In genomic region chr15:72272997-72273352, GRCh38 we compare ENCODE assay signal across 8 cellular contexts. TPM values are rescaled to one million over a fixed set of nuclear protein-coding genes. Genes with fewer than 3 reads are reported as not detected.
DNase-seq lines count a peak whose midpoint lies in the region; ATAC-seq lines count a peak whose summit lies in the region.

No MANE protein-coding gene starts in this region.

- peak overlapping the region; percentile 58 for H3K27ac ChIP-seq in stomach smooth muscle (ENCODE audit: low read length)

- H3K4me3 ChIP-seq in iPS-18c (ENCODE audit: insufficient read depth, low read depth, low read length) (peak overlapping the region; percentile 81; the same call in 1 of the 2 replicates), stomach smooth muscle (ENCODE audit: low read length in 2 of 2) (peak overlapping the region; percentile 65 to 88)

- H3K4me1 Mint-ChIP-seq in T-helper 1 cell treated with Interleukin-12 subunit alpha and Interleukin-12 subunit beta and Interleukin-4 antibody, amounts not matched to agents 30 μg/mL and 1 μg/mL, for 36 hours (ENCODE audit: low read depth) = peaks cover 37% of the 10 kb centered on the region
- H3K4me1 Mint-ChIP-seq in activated T-helper 17 cell treated with anti-CD3 and anti-CD28 coated beads, Interleukin-2, amount 50 U/mL, for 72 hours = peaks cover 19% of the 10 kb centered on the region

- H3K27me3 Mint-ChIP-seq in T-helper 1 cell treated with Interleukin-12 subunit alpha and Interleukin-12 subunit beta and Interleukin-4 antibody, amounts not matched to agents 30 μg/mL and 1 μg/mL, for 36 hours (ENCODE audit: low read depth) = no peaks in the 10 kb centered on the region
- H3K27me3 Mint-ChIP-seq in activated T-helper 17 cell treated with anti-CD3 and anti-CD28 coated beads, Interleukin-2, amount 50 U/mL, for 72 hours = no peaks in the 10 kb centered on the region

- peak; percentile 3 for ATAC-seq in activated T-helper 17 cell treated with anti-CD3 and anti-CD28 coated beads, Interleukin-2, amount 50 U/mL, for 72 hours (replicated peaks)
- ATAC-seq in GM19324 (IDR thresholded peaks at IDR 0.05; ENCODE audit: low FRiP score, unreplicated experiment) (no peak), HG03175 (IDR thresholded peaks at IDR 0.05; ENCODE audit: unreplicated experiment) (no peak)

- H3K4me3 Mint-ChIP-seq in T-helper 1 cell treated with Interleukin-12 subunit alpha and Interleukin-12 subunit beta and Interleukin-4 antibody, amounts not matched to agents 30 μg/mL and 1 μg/mL, for 36 hours = peak overlapping the region; percentile 85
- peak overlapping the region; percentile 93 for H3K4me3 Mint-ChIP-seq in activated T-helper 17 cell treated with anti-CD3 and anti-CD28 coated beads, Interleukin-2, amount 50 U/mL, for 72 hours

- peak overlapping the region; percentile 54 to 66 for H3K9ac ChIP-seq in stomach smooth muscle (ENCODE audit: low read length in 2 of 2)

- no peak for DNase-seq in T-helper 1 cell
- no peak for DNase-seq in SKM-1 treated with dmso at 0.1 percent for 144 hours (lab: John Stamatoyannopoulos, UW; ENCODE audit: unreplicated experiment)

- H3K36me3 Mint-ChIP-seq in T-helper 1 cell treated with Interleukin-12 subunit alpha and Interleukin-12 subunit beta and Interleukin-4 antibody, amounts not matched to agents 30 μg/mL and 1 μg/mL, for 36 hours (ENCODE audit: low read depth) = peaks cover 15% of the 10 kb centered on the region
- H3K36me3 Mint-ChIP-seq in activated T-helper 17 cell treated with anti-CD3 and anti-CD28 coated beads, Interleukin-2, amount 50 U/mL, for 72 hours (ENCODE audit: low read depth) = peaks cover 33% of the 10 kb centered on the region

- peaks cover 3 to 4% of the 10 kb centered on the region in 2 donors for H3K36me3 ChIP-seq in stomach smooth muscle (ENCODE audit: control insufficient read depth in 2 of 2, insufficient read depth in 2 of 2, low read length in 2 of 2)

- H3K9me3 Mint-ChIP-seq in T-helper 1 cell treated with Interleukin-12 subunit alpha and Interleukin-12 subunit beta and Interleukin-4 antibody, amounts not matched to agents 30 μg/mL and 1 μg/mL, for 36 hours = no peaks in the 10 kb centered on the region
- H3K9me3 Mint-ChIP-seq in activated T-helper 17 cell treated with anti-CD3 and anti-CD28 coated beads, Interleukin-2, amount 50 U/mL, for 72 hours = no peaks in the 10 kb centered on the region

- no peaks in the 10 kb centered on the region for H3K27me3 ChIP-seq in stomach smooth muscle (ENCODE audit: control insufficient read depth in 1 of 2, insufficient read depth in 2 of 2, low read length in 2 of 2)

- no peaks in the 10 kb centered on the region for H3K9me3 ChIP-seq in iPS-18c (ENCODE audit: control insufficient read depth, insufficient read depth, low read length)
- no peaks in the 10 kb centered on the region for H3K9me3 ChIP-seq in stomach smooth muscle (ENCODE audit: control insufficient read depth in 2 of 2, low read length in 2 of 2)

- peak overlapping the region; percentile 91 for H3K27ac Mint-ChIP-seq in T-helper 1 cell treated with Interleukin-12 subunit alpha and Interleukin-12 subunit beta and Interleukin-4 antibody, amounts not matched to agents 30 μg/mL and 1 μg/mL, for 36 hours
- H3K27ac Mint-ChIP-seq in activated T-helper 17 cell treated with anti-CD3 and anti-CD28 coated beads, Interleukin-2, amount 50 U/mL, for 72 hours = peak overlapping the region; percentile 93

- peaks cover 8% of the 10 kb centered on the region for H3K4me1 ChIP-seq in stomach smooth muscle (ENCODE audit: control insufficient read depth, insufficient read depth, low read length)

RNA-seq across cellular contexts. Expression of gene PARP6, which starts 0.6 kb away (rescaled TPM):
- total RNA-seq in activated T-helper 17 cell treated with anti-CD3 and anti-CD28 coated beads, Interleukin-2, amount 50 U/mL, for 72 hours = 10 to 100 TPM; 46.2 to 81.0 TPM

RNA-seq across cellular contexts. Expression of gene PKM, which starts 42.0 kb away (rescaled TPM):
- 1,000 to 10,000 TPM; 2,571 to 3,146 TPM for total RNA-seq in activated T-helper 17 cell treated with anti-CD3 and anti-CD28 coated beads, Interleukin-2, amount 50 U/mL, for 72 hours

RNA-seq across cellular contexts. Expression of gene CELF6, which starts 47.0 kb away (rescaled TPM):
- 1 to 10 TPM in 1 of 2 donors, under 1 TPM in 1; 0.52 to 1.0 TPM for total RNA-seq in activated T-helper 17 cell treated with anti-CD3 and anti-CD28 coated beads, Interleukin-2, amount 50 U/mL, for 72 hours
